ENCODE assay signal across 9 cellular contexts in the genomic region with DNA sequence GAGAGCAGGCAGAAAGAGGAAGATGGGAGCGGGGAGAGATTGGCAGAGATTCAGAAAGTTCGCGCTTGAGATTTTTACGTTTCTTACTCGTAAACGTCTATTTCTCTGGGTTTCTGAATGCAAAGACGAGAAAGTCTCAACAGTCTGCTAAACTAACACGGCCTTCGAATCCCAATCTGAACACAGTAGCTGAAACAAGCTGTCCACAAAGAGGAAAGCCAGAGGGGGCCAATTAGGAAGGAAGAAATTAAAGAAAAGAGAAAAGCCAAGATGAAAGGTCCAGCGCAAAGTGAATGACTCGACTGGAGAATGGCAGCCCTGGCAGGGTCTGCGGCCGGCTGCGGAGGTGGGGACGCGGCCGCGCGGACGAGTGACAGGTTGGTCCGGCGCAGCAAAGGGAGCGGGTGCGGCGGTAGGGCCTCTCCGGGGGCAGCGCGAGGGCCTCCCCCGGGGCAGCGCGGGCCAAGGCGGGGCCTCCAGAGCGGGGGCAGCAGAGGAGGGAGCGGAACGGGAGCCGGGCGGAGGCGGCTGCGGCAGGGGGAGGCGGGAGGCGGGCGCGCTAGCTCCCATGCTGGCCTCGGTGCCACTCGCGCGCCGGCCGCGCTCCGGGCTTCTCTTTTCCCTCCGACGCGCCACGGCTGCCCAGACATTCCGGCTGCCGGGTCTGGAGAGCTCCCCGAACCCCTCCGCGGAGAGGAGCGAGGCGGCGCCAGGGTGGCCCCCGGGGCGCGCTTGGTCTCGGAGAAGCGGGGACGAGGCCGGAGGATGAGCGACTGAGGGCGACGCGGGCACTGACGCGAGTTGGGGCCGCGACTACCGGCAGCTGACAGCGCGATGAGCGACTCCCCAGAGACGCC. TPM values are rescaled to one million over a fixed set of nuclear protein-coding genes. Genes with fewer than 3 reads are reported as not detected.
A peak's percentile ranks its signal among the peaks of the same experiment; 100 is the strongest.
DNase-seq lines count a peak whose midpoint lies in the region; ATAC-seq and TF ChIP-seq lines count a peak whose summit lies in the region.
"Had no signal": no experiment of that assay in that cellular context is flagged by ENCODE, and none has a peak within 500 bp of the region (broad histone marks: within the 10 kb centered on the region; RNA-seq: fewer than 3 reads in every experiment).

A gene (plus strand): TSS at position 557 of the 857 bp plus-strand sequence. CDS start 1,798 bp downstream, outside the sequence.

- H3K36me3 Mint-ChIP-seq in endothelial cell (ENCODE audit: low read depth, unreplicated experiment) (peaks cover 5% of the 10 kb centered on the region), nephron (ENCODE audit: low read depth) (no peaks in the 10 kb centered on the region)

- CTCF ChIA-PET in HEK293 (lab: Yijun Ruan, JAX): no interaction called here

- H3K27ac Mint-ChIP-seq in endothelial cell (ENCODE audit: unreplicated experiment): peak within 1 kb of the TSS; percentile 80
- peak within 1 kb of the TSS in 2 of 3 experiments; percentile 71 to 93 for H3K27ac Mint-ChIP-seq in nephron

- peaks cover 10% of the 10 kb centered on the region for H3K27me3 Mint-ChIP-seq in endothelial cell (ENCODE audit: unreplicated experiment)
- H3K27me3 Mint-ChIP-seq in nephron (ENCODE audit: low read depth): peaks cover 92% of the 10 kb centered on the region

- H3K27ac ChIP-seq in HEK293 (ENCODE audit: extremely low read depth, low read depth, low read length): no peak within 1 kb of the TSS

- H3K36me3 ChIP-seq in HEK293 (ENCODE audit: control insufficient read depth in 2 of 2, insufficient read depth in 1 of 2, low read length in 2 of 2): no peaks in the 10 kb centered on the region

- no peaks in the 10 kb centered on the region; the same call in 1 of the 2 replicates for H3K4me1 ChIP-seq in HEK293 (ENCODE audit: control insufficient read depth, insufficient read depth, low read length)

- peak within 1 kb of the TSS; percentile 95 for H3K4me3 Mint-ChIP-seq in endothelial cell (ENCODE audit: unreplicated experiment)
- peak within 1 kb of the TSS; percentile 93 to 97 (median 94) for H3K4me3 Mint-ChIP-seq in nephron

- peak; percentile 26 for DNase-seq in AG20443 (ENCODE audit: low spot score)
- peak; percentile 33 for DNase-seq in endothelial cell (ENCODE audit: low spot score)
- no peak for DNase-seq in NCI-H1092 (lab: John Stamatoyannopoulos, UW)
- DNase-seq in COLO829 (ENCODE audit: low spot score): no peak
- no peak for DNase-seq in activated gamma-delta T cell (lab: John Stamatoyannopoulos, UW)

- H3K9me3 ChIP-seq in HEK293 (ENCODE audit: control insufficient read depth, insufficient read depth, low read depth, low read length): no peaks in the 10 kb centered on the region

- H3K4me3 ChIP-seq in HEK293 (ENCODE audit: low read depth, low read length): peak within 1 kb of the TSS; percentile 42

- no peak for ATAC-seq in GM21737 (IDR thresholded peaks at IDR 0.05; ENCODE audit: unreplicated experiment)

- peaks cover 6% of the 10 kb centered on the region for H3K9me3 Mint-ChIP-seq in endothelial cell (ENCODE audit: unreplicated experiment)
- H3K9me3 Mint-ChIP-seq in nephron: no peaks in the 10 kb centered on the region
- H3K9me3 Mint-ChIP-seq: activated naive CD4-positive, alpha-beta T cell treated with anti-CD3 and anti-CD28 coated beads, Interleukin-2, amount 50 U/mL, for 72 hours had no signal

- TF ChIP-seq CTCF in HEK293 (tag by site-specific recombination; IDR thresholded peaks at IDR 0.05) (no peak), endothelial cell (IDR thresholded peaks at IDR 0.05; ENCODE audit: unreplicated experiment) (no peak), nephron (IDR thresholded peaks at IDR 0.05; ENCODE audit: unreplicated experiment in 3 of 3) (no peak)

- POLR2A ChIA-PET in HEK293 (lab: Yijun Ruan, JAX): no interaction called here

- H3K4me1 Mint-ChIP-seq in endothelial cell (ENCODE audit: unreplicated experiment): peaks cover 11% of the 10 kb centered on the region
- peaks cover 12% of the 10 kb centered on the region for H3K4me1 Mint-ChIP-seq in nephron

TF ChIP-seq in HEK293, 187 proteins besides CTCF, POLR2A, EP300 and RAD21:
- TF ChIP-seq ZFP69B (tag by site-specific recombination; IDR thresholded peaks at IDR 0.05) (no peak), PRDM1 (tag by site-specific recombination; IDR thresholded peaks at IDR 0.05) (no peak), ZNF843 (tag by site-specific recombination; IDR thresholded peaks at IDR 0.05) (no peak), ZFP37 (tag by site-specific recombination; IDR thresholded peaks at IDR 0.05) (no peak), ZNF138 (tag by site-specific recombination; IDR thresholded peaks at IDR 0.05; ENCODE audit: borderline replicate concordance) (no peak), HOXD13 (CRISPR knock-in tag; IDR thresholded peaks at IDR 0.05; ENCODE audit: borderline replicate concordance) (no peak), ZNF664 (tag by site-specific recombination; IDR thresholded peaks at IDR 0.05) (no peak), ZNF837 (tag by site-specific recombination; IDR thresholded peaks at IDR 0.05) (no peak), ZNF776 (tag by site-specific recombination; IDR thresholded peaks at IDR 0.05; ENCODE audit: borderline replicate concordance) (no peak), ZFHX2 (tag by site-specific recombination; conservative IDR thresholded peaks at IDR 0.05) (no peak), OSR2 (tag by site-specific recombination; IDR thresholded peaks at IDR 0.05) (no peak), ZNF214 (tag by site-specific recombination; IDR thresholded peaks at IDR 0.05; ENCODE audit: borderline replicate concordance) (no peak), ZNF223 (tag by site-specific recombination; IDR thresholded peaks at IDR 0.05) (no peak), ZNF394 (tag by site-specific recombination; IDR thresholded peaks at IDR 0.05; ENCODE audit: borderline replicate concordance) (no peak), ZNF239 (tag by site-specific recombination; IDR thresholded peaks at IDR 0.05) (no peak), ZNF350 (tag by site-specific recombination; IDR thresholded peaks at IDR 0.05) (no peak), ZNF521 (tag by site-specific recombination; IDR thresholded peaks at IDR 0.05) (no peak), ZNF23 (tag by site-specific recombination; IDR thresholded peaks at IDR 0.05; ENCODE audit: borderline replicate concordance) (no peak), ZNF558 (tag by site-specific recombination; IDR thresholded peaks at IDR 0.05) (no peak)
- TF ChIP-seq, protein P1, sequence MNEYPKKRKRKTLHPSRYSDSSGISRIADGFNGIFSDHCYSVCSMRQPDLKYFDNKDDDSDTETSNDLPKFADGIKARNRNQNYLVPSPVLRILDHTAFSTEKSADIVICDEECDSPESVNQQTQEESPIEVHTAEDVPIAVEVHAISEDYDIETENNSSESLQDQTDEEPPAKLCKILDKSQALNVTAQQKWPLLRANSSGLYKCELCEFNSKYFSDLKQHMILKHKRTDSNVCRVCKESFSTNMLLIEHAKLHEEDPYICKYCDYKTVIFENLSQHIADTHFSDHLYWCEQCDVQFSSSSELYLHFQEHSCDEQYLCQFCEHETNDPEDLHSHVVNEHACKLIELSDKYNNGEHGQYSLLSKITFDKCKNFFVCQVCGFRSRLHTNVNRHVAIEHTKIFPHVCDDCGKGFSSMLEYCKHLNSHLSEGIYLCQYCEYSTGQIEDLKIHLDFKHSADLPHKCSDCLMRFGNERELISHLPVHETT (tag by site-specific recombination; IDR thresholded peaks at IDR 0.05): no peak

RNA-seq across cellular contexts. Expression of the gene that starts here (rescaled TPM):
- 0.05 TPM for total RNA-seq in endothelial cell (ENCODE audit: unreplicated experiment)
- total RNA-seq: activated naive CD4-positive, alpha-beta T cell treated with anti-CD3 and anti-CD28 coated beads, Interleukin-2, amount 50 U/mL, for 72 hours had no signal

Comparison
In these comparisons a context has a peak if more than half of its experiments do, and no peak if none do; other contexts are left out.
1. Peak in DNase-seq in endothelial cell; RNA of the gene not detected or under 1 TPM.